19 cellular contexts compared by ENCODE assay signal in the genomic region with DNA sequence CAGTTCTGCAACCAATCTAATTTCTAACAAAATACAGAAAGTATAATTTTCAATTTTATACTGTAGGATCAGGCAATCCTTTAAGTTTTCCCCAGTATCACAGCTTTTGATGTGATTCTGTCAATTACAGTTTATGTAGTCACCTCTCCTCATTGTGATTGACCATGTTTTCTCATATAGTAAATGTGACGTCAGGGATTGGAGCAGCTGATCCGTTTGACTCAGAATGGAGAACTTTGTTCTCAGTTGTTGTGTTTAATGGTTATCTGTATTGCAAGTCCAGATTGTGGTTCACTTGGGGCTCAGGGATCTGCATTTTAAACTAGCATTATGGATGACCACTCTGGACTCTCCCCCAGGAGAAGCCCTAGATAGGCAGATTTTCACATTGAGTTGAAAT.
"Had no signal": no experiment of that assay in that cellular context is flagged by ENCODE, and none has a peak within 500 bp of the region (broad histone marks: within the 10 kb centered on the region; RNA-seq: fewer than 3 reads in every experiment).

No MANE protein-coding gene starts in this region.

- DNase-seq: cortex of kidney; effector memory CD4-positive, alpha-beta T cell; gastrocnemius medialis; kidney; left cardiac atrium; left ventricle myocardium inferior; lower lobe of right lung; mesenchymal stem cell; midbrain; psoas muscle; stimulated activated CD4-positive, alpha-beta T cell treated with anti-CD3 and anti-CD28 coated beads, Interleukin-4, amount 100 ng/mL, for 1 hour; stimulated activated CD8-positive, alpha-beta memory T cell treated with anti-CD3 and anti-CD28 coated beads, Interleukin-4, amount 100 ng/mL, for 48 hours; stimulated activated naive CD8-positive, alpha-beta T cell treated with anti-CD3 and anti-CD28 coated beads, Interleukin-15, Interleukin-2, amounts not matched to agents 100 U/mL and 50 U/mL, for 24 hours had no signal

- H3K4me3 ChIP-seq: esophagus muscularis mucosa, gastrocnemius medialis, left ventricle myocardium inferior, lower lobe of right lung, psoas muscle, smooth muscle cell, suprapubic skin, thyroid gland had no signal

- H3K36me3 ChIP-seq: esophagus muscularis mucosa, gastrocnemius medialis, left ventricle myocardium inferior, lower lobe of right lung, suprapubic skin, thyroid gland had no signal

- H3K9me3 ChIP-seq: esophagus muscularis mucosa, gastrocnemius medialis, left ventricle myocardium inferior, lower lobe of right lung, psoas muscle, suprapubic skin, thyroid gland had no signal

- H3K27ac ChIP-seq: epithelial cell of prostate, esophagus muscularis mucosa, gastrocnemius medialis, left ventricle myocardium inferior, lower lobe of right lung, psoas muscle, suprapubic skin, thyroid gland had no signal

- H3K4me1 ChIP-seq: esophagus muscularis mucosa, gastrocnemius medialis, left ventricle myocardium inferior, lower lobe of right lung, psoas muscle, suprapubic skin, thyroid gland had no signal

- H3K4me2 ChIP-seq: smooth muscle cell had no signal

- ATAC-seq: gastrocnemius medialis; left cardiac atrium; lower lobe of right lung; psoas muscle; stimulated activated effector memory CD8-positive, alpha-beta T cell treated with anti-CD3 and anti-CD28 coated beads, Interleukin-12 subunit alpha, Interleukin-12 subunit beta, amount 100 ng/mL, for 72 hours; stimulated activated naive CD8-positive, alpha-beta T cell treated with anti-CD3 and anti-CD28 coated beads, Interleukin-15, Interleukin-2, amounts not matched to agents 100 U/mL and 50 U/mL, for 24 hours had no signal

- H3K27me3 ChIP-seq: thyroid gland had no signal
